In genomic region chr13:79481685-79482052, GRCh38 we compare ENCODE assay signal across 8 cellular contexts. TPM values are rescaled to one million over a fixed set of nuclear protein-coding genes. Genes with fewer than 3 reads are reported as not detected.
A peak's percentile ranks its signal among the peaks of the same experiment; 100 is the strongest.
DNase-seq lines count a peak whose midpoint lies in the region; ATAC-seq and TF ChIP-seq lines count a peak whose summit lies in the region.

No MANE protein-coding gene starts in this region.

- peak overlapping the region; percentile 85 for H3K4me3 Mint-ChIP-seq in CD8-positive, alpha-beta T cell

- H3K4me3 ChIP-seq in CD8-positive, alpha-beta T cell (ENCODE audit: low read depth, low read length), result peak overlapping the region; percentile 71
- peak overlapping the region; percentile 75 for H3K4me3 ChIP-seq in Loucy (ENCODE audit: low read length, poor library complexity, severe bottlenecking)
- H3K4me3 ChIP-seq in fibroblast of villous mesenchyme (ENCODE audit: low read depth, low read length), result peak overlapping the region; percentile 98
- peak overlapping the region; percentile 76 for H3K4me3 ChIP-seq in retinal pigment epithelial cell (ENCODE audit: low read length)

- no peaks in the 10 kb centered on the region for H3K27me3 ChIP-seq in CD8-positive, alpha-beta T cell (ENCODE audit: insufficient read depth, low read length)
- H3K27me3 ChIP-seq in Loucy (ENCODE audit: insufficient read depth, low read length, poor library complexity, severe bottlenecking), result no peaks in the 10 kb centered on the region

- CTCF ChIA-PET in CD8-positive, alpha-beta T cell (lab: Charles Lee), result interaction anchor here (1.0 to 3.8 kb wide), 3 partner anchors 10 to 58 kb away, joined by 3 to 15 read pairs (median 4); no protein-coding TSS in a partner anchor

- no peaks in the 10 kb centered on the region for H3K9me3 ChIP-seq in CD8-positive, alpha-beta T cell (ENCODE audit: low read length)
- no peaks in the 10 kb centered on the region for H3K9me3 ChIP-seq in Loucy (ENCODE audit: insufficient read depth, low read depth, low read length)

- H3K27ac ChIP-seq in CD8-positive, alpha-beta T cell (ENCODE audit: low read depth, low read length), result peak overlapping the region; percentile 29

- H2AFZ ChIP-seq in Loucy (ENCODE audit: low read length), result peak overlapping the region; percentile 18; the same call in 1 of the 2 replicates

- no peaks in the 10 kb centered on the region for H3K27me3 Mint-ChIP-seq in CD8-positive, alpha-beta T cell (ENCODE audit: low read depth)

- POLR2A ChIA-PET in CD8-positive, alpha-beta T cell (lab: Charles Lee), result interaction anchor here (0.7 to 2.0 kb wide), 6 partner anchors 9 to 100 kb away, joined by 3 to 9 read pairs (median 4); partner anchors contain the start of gene RBM26

- H3K36me3 Mint-ChIP-seq in CD8-positive, alpha-beta T cell, result peaks cover 3% of the 10 kb centered on the region

- TF ChIP-seq CTCF in CD8-positive, alpha-beta T cell (IDR thresholded peaks at IDR 0.05), result no peak
- no peak for TF ChIP-seq CTCF in Loucy (conservative IDR thresholded peaks at IDR 0.05; ENCODE audit: low read length)
- no peak for TF ChIP-seq CTCF in fibroblast of villous mesenchyme (IDR thresholded peaks at IDR 0.05; ENCODE audit: insufficient read depth, low read depth, low read length)
- TF ChIP-seq CTCF in retinal pigment epithelial cell (conservative IDR thresholded peaks at IDR 0.05; ENCODE audit: low read depth, low read length), result no peak

- H3K4me1 ChIP-seq in CD8-positive, alpha-beta T cell (ENCODE audit: insufficient read depth, low read length), result peaks cover 21% of the 10 kb centered on the region
- H3K4me1 ChIP-seq in Loucy (ENCODE audit: insufficient read depth, low read length, poor library complexity, severe bottlenecking), result peaks cover 7% of the 10 kb centered on the region

- peak; percentile 56 for ATAC-seq in CD8-positive, alpha-beta T cell
- peak; percentile 42 for ATAC-seq in GM21717 (IDR thresholded peaks at IDR 0.05; ENCODE audit: unreplicated experiment)
- ATAC-seq in HG03469 (IDR thresholded peaks at IDR 0.05; ENCODE audit: unreplicated experiment), result no peak

- peaks cover 7% of the 10 kb centered on the region; the same call in 1 of the 2 replicates for H3F3A ChIP-seq in Loucy (ENCODE audit: low read depth)

- peak overlapping the region; percentile 82 for H3K27ac Mint-ChIP-seq in CD8-positive, alpha-beta T cell

- H3K36me3 ChIP-seq in CD8-positive, alpha-beta T cell (ENCODE audit: insufficient read depth, low read length), result no peaks in the 10 kb centered on the region
- H3K36me3 ChIP-seq in Loucy (ENCODE audit: insufficient read depth, low read length), result no peaks in the 10 kb centered on the region

- intact Hi-C loops in CD8-positive, alpha-beta T cell (cut with DNase I, micrococcal nuclease), result loop anchor here in 1 of 2 experiments (1.0 kb wide), 1 partner anchor 30 kb away; no protein-coding TSS in a partner anchor

- DNase-seq in CD8-positive, alpha-beta T cell, result peak in 5 of 7 experiments; percentile 23 to 60 (median 49)
- DNase-seq in activated T-cell treated with anti-CD3 and anti-CD28 coated beads for 1 hour (ENCODE audit: low read depth) (peak; percentile 15), fibroblast of villous mesenchyme (ENCODE audit: low read depth) (no peak), retinal pigment epithelial cell (ENCODE audit: low read depth) (no peak), SIG-M5 treated with dmso at 0.1 percent for 504 hours (lab: John Stamatoyannopoulos, UW; ENCODE audit: unreplicated experiment) (no peak)

- H3K9me2 ChIP-seq in Loucy (replicated peaks; ENCODE audit: low read depth, low read length), result no peaks in the 10 kb centered on the region

- no peaks in the 10 kb centered on the region for H3K79me2 ChIP-seq in Loucy (ENCODE audit: insufficient read depth, low read length)

- H3K4me2 ChIP-seq in Loucy (ENCODE audit: low read depth, low read length, poor library complexity, severe bottlenecking), result peak overlapping the region; percentile 67

- peak overlapping the region; percentile 63 for H3K9ac ChIP-seq in Loucy (ENCODE audit: low read depth, low read length, poor library complexity, severe bottlenecking)

- H3K9me3 Mint-ChIP-seq in CD8-positive, alpha-beta T cell, result no peaks in the 10 kb centered on the region

- H4K20me1 ChIP-seq in Loucy (ENCODE audit: insufficient read depth, low read length, poor library complexity, severe bottlenecking), result no peaks in the 10 kb centered on the region

- peaks cover 29% of the 10 kb centered on the region for H3K4me1 Mint-ChIP-seq in CD8-positive, alpha-beta T cell (ENCODE audit: low read depth)

RNA-seq across cellular contexts. Expression of gene NDFIP2, which starts 0.7 kb away (rescaled TPM):
- total RNA-seq in CD8-positive, alpha-beta T cell, result 1 to 10 TPM; 2.6 TPM
- total RNA-seq in fibroblast of villous mesenchyme, result 60.6 and 131 TPM in 2 replicates

Comparison
In these comparisons a context has a peak if more than half of its experiments do, and no peak if none do; other contexts are left out.
1. DNase-seq: peak in CD8-positive, alpha-beta T cell (5 of 7) and activated T-cell treated with anti-CD3 and anti-CD28 coated beads for 1 hour (single experiment); none in fibroblast of villous mesenchyme (single experiment), retinal pigment epithelial cell (single experiment) and SIG-M5 treated with dmso at 0.1 percent for 504 hours (single experiment).
2. RNA of gene NDFIP2, which starts 0.7 kb away (total RNA-seq): 60.6 to 131 TPM in fibroblast of villous mesenchyme; 2.6 TPM in CD8-positive, alpha-beta T cell; every median in the first group is over 10 times any median in the second.
3. Peak in every context shown above with its lines, with median percentiles within 50 percentile points of each other: H3K4me3 ChIP-seq.